Comparison of ENCODE assay signal across 3 cellular contexts in genomic region chr6:165836648-165837047, GRCh38.
A peak's percentile ranks its signal among the peaks of the same experiment; 100 is the strongest.
DNase-seq lines count a peak whose midpoint lies in the region; ATAC-seq, FAIRE-seq and TF ChIP-seq lines count a peak whose summit lies in the region.
"Not testable (repeated sequence)": the region's sequence is repeated elsewhere in the genome, so short reads cannot be mapped to it uniquely, and the experiment has no call there.

No MANE protein-coding gene starts in this region.

- not testable (repeated sequence) for H3K9ac ChIP-seq in K562 (ENCODE audit: insufficient read depth in 1 of 2, low read depth in 2 of 2, low read length in 2 of 2)

- peaks cover 0 to 35% of the 10 kb centered on the region in 2 experiments; a peak in 3 of 5 replicates for H3K27me3 ChIP-seq in K562 (ENCODE audit: control insufficient read depth in 2 of 2, insufficient read depth in 2 of 2, low read length in 2 of 2)

- not testable (repeated sequence) for TF ChIP-seq EP300 in K562 (IDR thresholded peaks at IDR 0.05; ENCODE audit: low read length)

- not testable (repeated sequence) for H3K9me1 ChIP-seq in K562 (ENCODE audit: control insufficient read depth, insufficient read depth, low read length)

- not testable (repeated sequence) for H3K9me3 ChIP-seq in HEK293 (ENCODE audit: control insufficient read depth, insufficient read depth, low read depth, low read length); K562 (replicated peaks; ENCODE audit: control insufficient read depth, insufficient read depth, low read depth, low read length)

- ATAC-seq in K562, result not testable (repeated sequence)

- not testable (repeated sequence) for TF ChIP-seq RAD21 in K562 (CRISPR knock-in tag; conservative IDR thresholded peaks at IDR 0.05 in 1 of 2, IDR thresholded peaks at IDR 0.05 in 1 of 2)

- H4K20me1 ChIP-seq in K562 (replicated peaks; ENCODE audit: control insufficient read depth, insufficient read depth, low read length), result not testable (repeated sequence)

- intact Hi-C loops in K562 (cut with micrococcal nuclease), result not testable (repeated sequence)

- POLR2A ChIA-PET in HEK293 (lab: Yijun Ruan, JAX), result not testable (repeated sequence)
- POLR2A ChIA-PET in K562 (lab: Yijun Ruan, JAX), result interaction anchor here (0.6 kb wide), 1 partner anchor 14 kb away, joined by 3 read pairs; no protein-coding TSS in a partner anchor

- H3K4me1 ChIP-seq in HEK293 (ENCODE audit: control insufficient read depth, insufficient read depth, low read length); K562 (replicated peaks in 1 of 2; ENCODE audit: control insufficient read depth in 2 of 2, insufficient read depth in 2 of 2, low read length in 2 of 2): not testable (repeated sequence)

- not testable (repeated sequence) for H3K79me2 ChIP-seq in K562 (ENCODE audit: control insufficient read depth, insufficient read depth, low read length)

- not testable (repeated sequence) for H3K4me2 ChIP-seq in K562 (ENCODE audit: insufficient read depth, low read length)

- CTCF ChIA-PET in HEK293 (lab: Yijun Ruan, JAX), result interaction anchor here (0.6 to 1.6 kb wide), 3 partner anchors 9 to 222 kb away, joined by 3 to 6 read pairs (median 4); no protein-coding TSS in a partner anchor
- CTCF ChIA-PET in K562 (lab: Yijun Ruan, JAX; ENCODE audit: low intra/inter-chr PET ratio), result not testable (repeated sequence)

- not testable (repeated sequence) for DNase-seq in K562 (ENCODE audit: extremely low read depth in 1 of 4, low spot score in 3 of 4)

- WGBS in K562 (ENCODE audit: insufficient coverage, low coverage, missing lambda C conversion rate), result 11% methylated on average over 4 of the region's 4 CpGs

- H2AFZ ChIP-seq in K562 (ENCODE audit: low read depth, low read length), result not testable (repeated sequence)

- FAIRE-seq in K562 (lab: Jason Lieb, UNC), result not testable (repeated sequence)

- TF ChIP-seq CTCF in C4-2B (conservative IDR thresholded peaks at IDR 0.05); HEK293 (tag by site-specific recombination; IDR thresholded peaks at IDR 0.05); K562 (IDR thresholded peaks at IDR 0.05 in 2 of 3, conservative IDR thresholded peaks at IDR 0.05 in 1 of 3; ENCODE audit: insufficient read depth in 2 of 3, low read depth in 1 of 3, low read length in 3 of 3): not testable (repeated sequence)

- BruUV-seq in K562 (replicated peaks; lab: Mats Ljungman, UMichigan), result not testable (repeated sequence)

- not testable (repeated sequence) for TF ChIP-seq POLR2A in K562 (conservative IDR thresholded peaks at IDR 0.05)

- H3K36me3 ChIP-seq in HEK293 (ENCODE audit: control insufficient read depth in 2 of 2, insufficient read depth in 1 of 2, low read length in 2 of 2); K562 (ENCODE audit: control insufficient read depth, insufficient read depth, low read length): not testable (repeated sequence)

- in situ Hi-C loops in K562 (cut with MboI), result not testable (repeated sequence)

- H3K4me3 ChIP-seq in HEK293 (ENCODE audit: low read depth, low read length); K562: not testable (repeated sequence)

- peak overlapping the region; percentile 87 for H3K27ac ChIP-seq in C4-2B
- not testable (repeated sequence) for H3K27ac ChIP-seq in HEK293 (ENCODE audit: extremely low read depth, low read depth, low read length); K562 (ENCODE audit: extremely low read depth, low read depth, low read length)

TF ChIP-seq in HEK293, 187 proteins besides CTCF, POLR2A, EP300 and RAD21:
- TF ChIP-seq ZNF580 (tag by site-specific recombination; IDR thresholded peaks at IDR 0.05) (peak; percentile 75; the same call in 1 of the 2 replicates), ZNF146 (tag by site-specific recombination; IDR thresholded peaks at IDR 0.05) (peak; percentile 97)

TF ChIP-seq in K562, 482 proteins besides CTCF, POLR2A, EP300 and RAD21:
- peak; percentile 38 for TF ChIP-seq ZNF146 (CRISPR knock-in tag; IDR thresholded peaks at IDR 0.05; ENCODE audit: unreplicated experiment)
